In the genomic region with DNA sequence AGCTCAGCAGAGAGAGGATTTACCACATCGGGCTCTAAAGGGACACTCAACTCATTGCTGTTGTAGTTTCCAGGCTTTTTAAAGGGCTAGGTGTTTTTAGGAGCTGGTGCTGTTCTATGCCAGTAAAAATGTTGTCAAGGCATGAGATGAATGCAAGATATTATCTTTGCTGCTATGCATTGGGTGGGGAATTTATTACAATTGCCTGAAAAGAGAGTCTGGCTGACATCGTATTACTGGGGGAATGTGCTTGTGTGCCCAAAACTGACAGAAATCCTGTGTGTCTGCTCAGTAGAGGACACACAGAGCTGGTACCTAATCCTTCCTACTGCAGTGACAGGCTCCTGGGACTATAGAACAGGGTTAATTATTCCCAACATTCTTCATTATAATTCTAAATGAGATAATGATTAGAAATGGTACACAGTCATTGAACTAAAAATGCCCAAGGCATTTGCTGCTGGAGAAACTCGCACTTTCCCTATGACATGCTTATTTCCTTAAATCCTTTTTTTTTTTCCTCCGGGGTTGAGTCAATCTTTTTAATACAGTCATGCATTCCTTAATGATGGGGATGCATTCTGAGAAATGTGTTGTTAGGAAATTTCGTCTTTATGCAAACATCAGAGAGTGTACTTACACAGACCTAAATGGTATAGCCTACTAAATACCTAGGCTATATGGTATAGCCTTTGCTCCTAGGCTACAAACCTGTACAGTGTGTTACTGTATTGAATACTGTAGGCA, we compare ENCODE assay signal across 17 cellular contexts. TPM values are rescaled to one million over a fixed set of nuclear protein-coding genes. Genes with fewer than 3 reads are reported as not detected.
A peak's percentile ranks its signal among the peaks of the same experiment; 100 is the strongest.
DNase-seq lines count a peak whose midpoint lies in the region; ATAC-seq and TF ChIP-seq lines count a peak whose summit lies in the region.
"Had no signal": no experiment of that assay in that cellular context is flagged by ENCODE, and none has a peak within 500 bp of the region (broad histone marks: within the 10 kb centered on the region; RNA-seq: fewer than 3 reads in every experiment).

No MANE protein-coding gene starts in this region.

- H2AFZ ChIP-seq in mammary epithelial cell (ENCODE audit: low read depth, low read length), result no peak overlapping the region

- TF ChIP-seq CTCF in mammary epithelial cell (conservative IDR thresholded peaks at IDR 0.05 in 1 of 2, IDR thresholded peaks at IDR 0.05 in 1 of 2; ENCODE audit: extremely low read depth in 1 of 2, insufficient read depth in 1 of 2, low read depth in 1 of 2, low read length in 2 of 2) (no peak), upper lobe of right lung (IDR thresholded peaks at IDR 0.05) (no peak)

- H3K4me1 ChIP-seq in mammary epithelial cell (ENCODE audit: insufficient read depth, low read length) (no peaks in the 10 kb centered on the region), upper lobe of right lung (no peaks in the 10 kb centered on the region)
- H3K4me1 ChIP-seq: A549, lower lobe of right lung had no signal

- DNase-seq in AG08395 (ENCODE audit: low spot score) (peak; percentile 58), LHCN-M2 (ENCODE audit: low read depth) (peak; percentile 19), mammary epithelial cell (peak; percentile 45), islet precursor cell (peak; percentile 64), retina (no peak), upper lobe of right lung (no peak), DMS153 (lab: John Stamatoyannopoulos, UW) (no peak), KG1 (lab: John Stamatoyannopoulos, UW) (no peak)
- DNase-seq: activated CD8-positive, alpha-beta T cell treated with anti-CD3 and anti-CD28 coated beads, Interleukin-2, amount 10 ng/mL, durations not matched to agents 7 days and 5 days; activated effector memory CD4-positive, alpha-beta T cell treated with anti-CD3 and anti-CD28 coated beads, Interleukin-2, amount 50 U/mL, for 16 hours; caudate nucleus; lower lobe of right lung; NCI-H2171 treated with DMSO at 0.1 percent for 48 hours had no signal

- WGBS in mammary epithelial cell (ENCODE audit: low coverage, missing lambda C conversion rate), result 14% methylated on average over 5 of the region's 5 CpGs

- H3K9ac ChIP-seq in mammary epithelial cell (ENCODE audit: insufficient read depth, low read length), result no peak overlapping the region

- in situ Hi-C loops in mammary epithelial cell (cut with MboI; ENCODE audit: low sequenced_read_pairs in 2 of 2), result no loop called here

- intact Hi-C loops in mammary epithelial cell (cut with micrococcal nuclease) (no loop called here), upper lobe of right lung (cut with DNase I) (no loop called here)

- no peak overlapping the region for H3K4me2 ChIP-seq in mammary epithelial cell (ENCODE audit: insufficient read depth, low read depth, low read length)
- H3K4me2 ChIP-seq: A549 had no signal

- H4K20me1 ChIP-seq in mammary epithelial cell (ENCODE audit: insufficient read depth, low read length), result no peaks in the 10 kb centered on the region

- H3K27me3 ChIP-seq in mammary epithelial cell (ENCODE audit: insufficient read depth, low read length) (no peaks in the 10 kb centered on the region), upper lobe of right lung (no peaks in the 10 kb centered on the region)

- no peaks in the 10 kb centered on the region for H3K79me2 ChIP-seq in mammary epithelial cell (ENCODE audit: insufficient read depth, low read length)

- H3K9me3 ChIP-seq in mammary epithelial cell (replicated peaks; ENCODE audit: insufficient read depth, low read length) (no peaks in the 10 kb centered on the region), upper lobe of right lung (no peaks in the 10 kb centered on the region)
- H3K9me3 ChIP-seq: A549, lower lobe of right lung had no signal

- H3K36me3 ChIP-seq in mammary epithelial cell (ENCODE audit: insufficient read depth, low read length), result no peaks in the 10 kb centered on the region
- H3K36me3 ChIP-seq in upper lobe of right lung, result no peaks in the 10 kb centered on the region
- H3K36me3 ChIP-seq: lower lobe of right lung had no signal

- BruUV-seq in mammary epithelial cell (replicated peaks; lab: Mats Ljungman, UMichigan), result no TSS peak

- CTCF ChIA-PET in mammary epithelial cell (lab: Charles Lee; ENCODE audit: low non-redundant PET), result no interaction called here

- no peak overlapping the region for H3K4me3 ChIP-seq in mammary epithelial cell (replicated peaks in 1 of 3; ENCODE audit: insufficient read depth in 1 of 3, low read depth in 2 of 3, low read length in 3 of 3)
- no peak overlapping the region for H3K4me3 ChIP-seq in upper lobe of right lung
- H3K4me3 ChIP-seq: A549, lower lobe of right lung, SK-N-MC, skin epidermis had no signal

- H3K27ac ChIP-seq in mammary epithelial cell (ENCODE audit: insufficient read depth, low read depth, low read length), result no peak overlapping the region
- no peak overlapping the region for H3K27ac ChIP-seq in upper lobe of right lung
- H3K27ac ChIP-seq: A549, lower lobe of right lung, SK-N-MC, skin epidermis had no signal

- ATAC-seq in upper lobe of right lung, result no peak
- ATAC-seq: A549; activated CD8-positive, alpha-beta T cell treated with anti-CD3 and anti-CD28 coated beads, Interleukin-2, amount 10 ng/mL, durations not matched to agents 7 days and 5 days; HCT116; lower lobe of right lung had no signal

- dilution Hi-C loops in mammary epithelial cell (cut with HindIII; ENCODE audit: low sequenced_read_pairs), result no loop called here

RNA-seq across cellular contexts. Expression of a gene that starts 30.0 kb away (rescaled TPM):
- total RNA-seq in LHCN-M2 (2014; rRNA removed) (0.90 and 1.5 TPM in 2 replicates), mammary epithelial cell (1 to 10 TPM in 1 of 2 donors, under 1 TPM in 1; 0.28 to 3.3 TPM), upper lobe of right lung (5.2 TPM)
- 9.6 TPM for polyA plus RNA-seq in LHCN-M2 (2012)
- 0.08 TPM for polyA plus RNA-seq in mammary epithelial cell
- not detected for polyA minus RNA-seq in mammary epithelial cell

Comparison
In these comparisons a context has a peak if more than half of its experiments do, and no peak if none do; other contexts are left out.
1. DNase-seq: peak in AG08395 (single experiment), LHCN-M2 (single experiment), mammary epithelial cell (single experiment) and islet precursor cell (single experiment); none in retina (single experiment), upper lobe of right lung (single experiment), DMS153 (single experiment) and KG1 (single experiment).